Comparison of ENCODE assay signal across 8 cellular contexts in genomic region chr1:23791434-23792047, GRCh38. TPM values are rescaled to one million over a fixed set of nuclear protein-coding genes. Genes with fewer than 3 reads are reported as not detected.
DNase-seq lines count a peak whose midpoint lies in the region; ATAC-seq, FAIRE-seq and TF ChIP-seq lines count a peak whose summit lies in the region.

No MANE protein-coding gene starts in this region.

- no peaks in the 10 kb centered on the region for H3K9me3 ChIP-seq in BLaER1 treated with 17β-estradiol and CSF1 and Interleukin-3, amounts not matched to agents 10 nM and 100 nM (replicated peaks in 1 of 11)
- H3K9me3 ChIP-seq in H9 (ENCODE audit: control insufficient read depth, low read depth, low read length) (no peaks in the 10 kb centered on the region), H1 (ENCODE audit: insufficient read depth in 2 of 2, low read depth in 1 of 2, low read length in 1 of 2) (no peaks in the 10 kb centered on the region), mucosa of stomach (ENCODE audit: control insufficient read depth, low read length) (no peaks in the 10 kb centered on the region)

- H2AK5ac ChIP-seq in H9 (ENCODE audit: insufficient read length, low read length): no peak overlapping the region
- no peak overlapping the region for H2AK5ac ChIP-seq in H1 (ENCODE audit: low read depth, low read length)

- H2BK120ac ChIP-seq in H9 (ENCODE audit: low read depth, low read length, poor library complexity, severe bottlenecking) (no peak overlapping the region), H1 (replicated peaks; ENCODE audit: low read depth, low read length) (no peak overlapping the region)

- H4K91ac ChIP-seq in H9 (ENCODE audit: insufficient read length, low read depth, low read length): no peak overlapping the region
- no peak overlapping the region for H4K91ac ChIP-seq in H1 (replicated peaks; ENCODE audit: insufficient read length, low read length)

- H2BK20ac ChIP-seq in H9 (ENCODE audit: low read depth, low read length, poor library complexity, severe bottlenecking) (no peak overlapping the region), H1 (ENCODE audit: low read length) (no peak overlapping the region)

- POLR2A ChIA-PET in H1 (lab: Charles Lee; ENCODE audit: partially characterized antibody): interaction anchor here (0.6 to 16.2 kb wide), 12 partner anchors 8 to 220 kb away, joined by 3 to 192 read pairs (median 6); partner anchors contain the start of genes ELOA, GALE, PITHD1 and RPL11

- H2AFZ ChIP-seq in H9 (ENCODE audit: low read length) (no peak overlapping the region), H1 (ENCODE audit: low read length) (no peak overlapping the region)

- TF ChIP-seq RAD21 in H1 (IDR thresholded peaks at IDR 0.05 in 1 of 2, conservative IDR thresholded peaks at IDR 0.05 in 1 of 2; ENCODE audit: low read depth in 2 of 2, low read length in 2 of 2): no peak

- no peak overlapping the region for H3K18ac ChIP-seq in H9 (ENCODE audit: insufficient read length, low read depth, low read length)
- peak overlapping the region; percentile 60 for H3K18ac ChIP-seq in H1 (ENCODE audit: extremely low read depth, low read length)

- H2BK15ac ChIP-seq in H9 (ENCODE audit: low read depth, low read length) (no peak overlapping the region), H1 (ENCODE audit: low read length) (no peak overlapping the region)

- H2BK12ac ChIP-seq in H9 (ENCODE audit: insufficient read length, low read depth, low read length): no peak overlapping the region
- no peak overlapping the region for H2BK12ac ChIP-seq in H1 (ENCODE audit: low read depth, low read length)

- H4K20me1 ChIP-seq in BLaER1 treated with 17β-estradiol and CSF1 and Interleukin-3, amounts not matched to agents 10 nM and 100 nM: peaks cover 0 to 39% (median 15%) of the 10 kb centered on the region in 11 experiments; a peak in 16 of 22 replicates
- H4K20me1 ChIP-seq in H9 (ENCODE audit: control insufficient read depth, insufficient read depth, insufficient read length): no peaks in the 10 kb centered on the region
- peaks cover 7 to 10% of the 10 kb centered on the region in 2 experiments for H4K20me1 ChIP-seq in H1 (replicated peaks in 1 of 2; ENCODE audit: control insufficient read depth in 1 of 2, insufficient read depth in 2 of 2, low read length in 2 of 2)

- H3K56ac ChIP-seq in H9 (ENCODE audit: insufficient read length, low read depth, low read length) (no peak overlapping the region), H1 (replicated peaks; ENCODE audit: insufficient read length, low read depth, low read length) (peak overlapping the region; percentile 79)

- TF ChIP-seq CTCF in H9 (conservative IDR thresholded peaks at IDR 0.05) (no peak), H1 (IDR thresholded peaks at IDR 0.05; ENCODE audit: control extremely low read depth in 1 of 3, insufficient read depth in 1 of 3, low read depth in 1 of 3, low read length in 3 of 3) (no peak)

- DNase-seq in H9 (peak; percentile 82), H1 (ENCODE audit: low read depth in 1 of 2, low spot score in 2 of 2) (peak in 1 of 2 experiments; percentile 63), dedifferentiated amniotic fluid mesenchymal stem cell (ENCODE audit: extremely low spot score) (no peak), mucosa of gallbladder (ENCODE audit: low spot score) (no peak)
- no peak for DNase-seq in T-helper 2 cell treated with Interferon-gamma antibody and Interleukin-4, amounts not matched to agents 5 μg/mL and 100 μg/mL, for 36 hours (ENCODE audit: low spot score)

- H4K5ac ChIP-seq in H9 (ENCODE audit: insufficient read length, low read depth, low read length) (no peak overlapping the region), H1 (ENCODE audit: insufficient read length, low read depth, low read length) (peak overlapping the region; percentile 34)

- H3K4me1 ChIP-seq in BLaER1 treated with 17β-estradiol and CSF1 and Interleukin-3, amounts not matched to agents 10 nM and 100 nM: peaks cover 23 to 51% (median 31%) of the 10 kb centered on the region in 10 experiments
- H3K4me1 ChIP-seq in H9 (ENCODE audit: insufficient read depth, low read length) (no peaks in the 10 kb centered on the region), H1 (replicated peaks in 1 of 4; ENCODE audit: control insufficient read depth in 3 of 4, insufficient read depth in 4 of 4, low read length in 3 of 4) (peaks cover 0 to 11% (median 6%) of the 10 kb centered on the region in 4 experiments; a peak in 5 of 7 replicates), mucosa of stomach (ENCODE audit: control insufficient read depth, insufficient read depth, low read length) (peaks cover 40% of the 10 kb centered on the region)

- H3K4me3 ChIP-seq in BLaER1 treated with 17β-estradiol and CSF1 and Interleukin-3, amounts not matched to agents 10 nM and 100 nM: peak overlapping the region; percentile 77 to 95 (median 92)
- peak overlapping the region; percentile 63 to 100 (median 96) for H3K4me3 ChIP-seq in H1 (ENCODE audit: extremely low read depth in 1 of 4, insufficient read depth in 2 of 4, low read depth in 3 of 4, low read length in 4 of 4)
- H3K4me3 ChIP-seq in mucosa of stomach (ENCODE audit: low read length): peak overlapping the region; percentile 85

- no peak overlapping the region for H4K8ac ChIP-seq in H9 (replicated peaks; ENCODE audit: insufficient read length, low read depth, low read length)
- H4K8ac ChIP-seq in H1 (ENCODE audit: extremely low read depth, insufficient read depth, low read length): peak overlapping the region; percentile 81

- H3K79me1 ChIP-seq in H9 (ENCODE audit: insufficient read depth, low read depth, low read length, poor library complexity, severe bottlenecking): peaks cover 8% of the 10 kb centered on the region
- H3K79me1 ChIP-seq in H1 (ENCODE audit: low read depth, low read length): peaks cover 10% of the 10 kb centered on the region; the same call in 1 of the 2 replicates

- TF ChIP-seq EP300 in H1 (IDR thresholded peaks at IDR 0.05; ENCODE audit: borderline replicate concordance in 1 of 2, low read depth in 2 of 2, low read length in 2 of 2): no peak

- no peaks in the 10 kb centered on the region for H3K27me3 ChIP-seq in BLaER1 treated with 17β-estradiol and CSF1 and Interleukin-3, amounts not matched to agents 10 nM and 100 nM
- no peaks in the 10 kb centered on the region for H3K27me3 ChIP-seq in H9 (ENCODE audit: insufficient read depth, low read length)
- H3K27me3 ChIP-seq in H1 (replicated peaks in 1 of 4; ENCODE audit: control insufficient read depth in 3 of 4, extremely low read depth in 1 of 4, insufficient read depth in 3 of 4, low read length in 3 of 4): no peaks in the 10 kb centered on the region
- no peaks in the 10 kb centered on the region for H3K27me3 ChIP-seq in mucosa of stomach (ENCODE audit: control insufficient read depth, insufficient read depth, low read length)

- H3K27ac ChIP-seq in BLaER1 treated with 17β-estradiol and CSF1 and Interleukin-3, amounts not matched to agents 10 nM and 100 nM: peak overlapping the region; percentile 30 to 82 (median 76)
- no peak overlapping the region for H3K27ac ChIP-seq in H9 (ENCODE audit: insufficient read length, low read depth, low read length)
- H3K27ac ChIP-seq in H1 (ENCODE audit: low read depth, low read length): no peak overlapping the region

- TF ChIP-seq POLR2A in H1 (IDR thresholded peaks at IDR 0.05; ENCODE audit: control extremely low read depth in 1 of 2, low read depth in 2 of 2, low read length in 2 of 2): no peak

- peak overlapping the region; percentile 79 to 91 (median 86) for H3K9ac ChIP-seq in BLaER1 treated with 17β-estradiol and CSF1 and Interleukin-3, amounts not matched to agents 10 nM and 100 nM
- H3K9ac ChIP-seq in H9 (ENCODE audit: extremely low read depth, insufficient read length, low read length) (peak overlapping the region; percentile 11), H1 (replicated peaks in 1 of 4; ENCODE audit: extremely low read depth in 1 of 4, low read depth in 3 of 4, low read length in 3 of 4) (peak overlapping the region in 3 of 4 experiments; percentile 0 to 64 (median 45); a peak in 5 of 7 replicates), mucosa of stomach (ENCODE audit: low read length) (peak overlapping the region; percentile 77)

- peaks cover 51 to 62% (median 58%) of the 10 kb centered on the region in 11 experiments for H3K36me3 ChIP-seq in BLaER1 treated with 17β-estradiol and CSF1 and Interleukin-3, amounts not matched to agents 10 nM and 100 nM
- peaks cover 3 to 27% (median 24%) of the 10 kb centered on the region in 4 experiments; a peak in 6 of 8 replicates for H3K36me3 ChIP-seq in H1 (ENCODE audit: control insufficient read depth in 2 of 4, insufficient read depth in 4 of 4, low read length in 3 of 4)
- peaks cover 11% of the 10 kb centered on the region for H3K36me3 ChIP-seq in mucosa of stomach (ENCODE audit: control insufficient read depth, insufficient read depth, low read length)

- CTCF ChIA-PET in H1 (lab: Charles Lee; ENCODE audit: partially characterized antibody): interaction anchor here (0.7 to 2.5 kb wide), 5 partner anchors 11 to 20 kb away, joined by 3 to 7 read pairs (median 4); no protein-coding TSS in a partner anchor

- no peak for ATAC-seq in HG03378 (IDR thresholded peaks at IDR 0.05; ENCODE audit: unreplicated experiment)

- H3K79me2 ChIP-seq in H9 (ENCODE audit: insufficient read depth, low read length) (peaks cover 6% of the 10 kb centered on the region; the same call in 1 of the 2 replicates), H1 (ENCODE audit: control insufficient read depth in 1 of 2, insufficient read depth in 2 of 2, low read length in 2 of 2) (peaks cover 4 to 21% of the 10 kb centered on the region in 2 experiments; a peak in 3 of 4 replicates)

- peak overlapping the region; percentile 81 to 99 (median 92) for H3K4me2 ChIP-seq in BLaER1 treated with 17β-estradiol and CSF1 and Interleukin-3, amounts not matched to agents 10 nM and 100 nM
- H3K4me2 ChIP-seq in H9 (ENCODE audit: insufficient read depth, insufficient read length, low read length): peak overlapping the region; percentile 96
- H3K4me2 ChIP-seq in H1 (ENCODE audit: insufficient read depth in 1 of 2, low read depth in 2 of 2, low read length in 2 of 2): peak overlapping the region; percentile 74 to 96

- peak overlapping the region; percentile 98 to 99 for H3K4me3 Mint-ChIP-seq in H9
- H3K4me3 Mint-ChIP-seq in T-helper 2 cell treated with Interferon-gamma antibody and Interleukin-4, amounts not matched to agents 5 μg/mL and 100 μg/mL, for 36 hours: peak overlapping the region; percentile 92

- no peak overlapping the region for H3K23ac ChIP-seq in H9 (ENCODE audit: insufficient read length, low read depth, low read length)
- no peak overlapping the region for H3K23ac ChIP-seq in H1 (ENCODE audit: insufficient read length)

- no CpG with 5 or more reads among the region's 17 CpGs for WGBS in H9 (ENCODE audit: extremely low coverage, insufficient read length, low lambda C conversion rate)
- WGBS in H1 (ENCODE audit: extremely low coverage in 1 of 2, insufficient coverage in 1 of 2, insufficient read length in 1 of 2, insufficient replicate concordance in 2 of 2, low coverage in 1 of 2, low lambda C conversion rate in 2 of 2, missing lambda C conversion rate in 1 of 2), 2 experiments: 1% methylated on average over 15 of the region's 17 CpGs; no CpG with 5 or more reads in 1 of the 2 experiments

- H3T11ph ChIP-seq in H9 (ENCODE audit: low read length): no peak overlapping the region

- no peaks in the 10 kb centered on the region for H3K27me3 Mint-ChIP-seq in H9 (ENCODE audit: low read depth)
- H3K27me3 Mint-ChIP-seq in T-helper 2 cell treated with Interferon-gamma antibody and Interleukin-4, amounts not matched to agents 5 μg/mL and 100 μg/mL, for 36 hours (ENCODE audit: low read depth): no peaks in the 10 kb centered on the region

- H3K4ac ChIP-seq in H9 (ENCODE audit: low read depth, low read length) (no peak overlapping the region), H1 (replicated peaks; ENCODE audit: insufficient read length, low read depth, low read length) (peak overlapping the region; percentile 46)

- H2BK5ac ChIP-seq in H9 (ENCODE audit: insufficient read length, low read length) (no peak overlapping the region), H1 (ENCODE audit: low read depth, low read length) (peak overlapping the region; percentile 81)

- peaks cover 11 to 20% of the 10 kb centered on the region in 2 experiments for H3K4me1 Mint-ChIP-seq in H9
- H3K4me1 Mint-ChIP-seq in T-helper 2 cell treated with Interferon-gamma antibody and Interleukin-4, amounts not matched to agents 5 μg/mL and 100 μg/mL, for 36 hours (ENCODE audit: low read depth): peaks cover 12% of the 10 kb centered on the region

- H3K27ac Mint-ChIP-seq in H9: peak overlapping the region; percentile 91 to 94 (median 92)
- peak overlapping the region; percentile 95 for H3K27ac Mint-ChIP-seq in T-helper 2 cell treated with Interferon-gamma antibody and Interleukin-4, amounts not matched to agents 5 μg/mL and 100 μg/mL, for 36 hours

- FAIRE-seq in H1 (lab: Jason Lieb, UNC): no peak

- H3K36me3 Mint-ChIP-seq in H9 (ENCODE audit: insufficient read depth in 1 of 3, low read depth in 3 of 3): peaks cover 18 to 49% (median 38%) of the 10 kb centered on the region in 3 experiments
- peaks cover 36% of the 10 kb centered on the region for H3K36me3 Mint-ChIP-seq in T-helper 2 cell treated with Interferon-gamma antibody and Interleukin-4, amounts not matched to agents 5 μg/mL and 100 μg/mL, for 36 hours (ENCODE audit: low read depth)

- H3K9me3 Mint-ChIP-seq in H9: no peaks in the 10 kb centered on the region
- H3K9me3 Mint-ChIP-seq in T-helper 2 cell treated with Interferon-gamma antibody and Interleukin-4, amounts not matched to agents 5 μg/mL and 100 μg/mL, for 36 hours: no peaks in the 10 kb centered on the region

- H3K23me2 ChIP-seq in H9 (ENCODE audit: insufficient read length, low read depth, low read length, poor library complexity, severe bottlenecking): peaks cover 16% of the 10 kb centered on the region
- H3K23me2 ChIP-seq in H1 (ENCODE audit: low read depth, low read length): peaks cover 9% of the 10 kb centered on the region

- no peak overlapping the region for H3K14ac ChIP-seq in H9 (ENCODE audit: insufficient read depth, low read length)
- H3K14ac ChIP-seq in H1 (ENCODE audit: insufficient read length): peak overlapping the region; percentile 33

RNA-seq across cellular contexts. Expression of gene LYPLA2, which starts 0.6 kb away (rescaled TPM):
- 118 and 125 TPM in 2 replicates for total RNA-seq in H9 (2021)
- 138 and 152 TPM in 2 replicates for total RNA-seq in H1 (2021; fragmentation: NEBNext Ultra II Directional; extraction: Animal tissue kit (Norgen Biotek cat#: 25700))
- polyA plus RNA-seq in H1 (2011; rRNA removed): 211 and 231 TPM in 2 replicates
- 199 TPM for polyA plus RNA-seq in H1 (2011; cell fraction: cytosol; rRNA removed)
- polyA plus RNA-seq in H1 (2011; cell fraction: nucleus; rRNA removed): 248 TPM
- polyA plus RNA-seq in H1 (2012, experiment 1 of 2): 137 to 167 TPM (median 164 TPM) in 4 replicates
- polyA plus RNA-seq in H1 (2012, experiment 2 of 2): 182 TPM
- 108 TPM for polyA plus RNA-seq in H1 (2013, experiment 1 of 2)
- 112 TPM for polyA plus RNA-seq in H1 (2013, experiment 2 of 2)
- 85.0 and 94.2 TPM in 2 replicates for polyA minus RNA-seq in H1 (2011; rRNA and poly(A)+ RNA removed)
- 102 TPM for polyA minus RNA-seq in H1 (2011; cell fraction: cytosol; rRNA and poly(A)+ RNA removed)
- polyA minus RNA-seq in H1 (2011; cell fraction: nucleus; rRNA and poly(A)+ RNA removed): 48.5 TPM
- 63.2 TPM for total RNA-seq in mucosa of gallbladder

RNA-seq across cellular contexts. Expression of gene GALE, which starts 9.0 kb away (rescaled TPM):
- 35.1 and 36.0 TPM in 2 replicates for total RNA-seq in H9 (2021)
- total RNA-seq in H1 (2021; fragmentation: NEBNext Ultra II Directional; extraction: Animal tissue kit (Norgen Biotek cat#: 25700)): 26.0 and 29.9 TPM in 2 replicates
- polyA plus RNA-seq in H1 (2011; rRNA removed): 33.9 and 36.1 TPM in 2 replicates
- 44.1 TPM for polyA plus RNA-seq in H1 (2011; cell fraction: cytosol; rRNA removed)
- 49.2 TPM for polyA plus RNA-seq in H1 (2011; cell fraction: nucleus; rRNA removed)
- polyA plus RNA-seq in H1 (2012, experiment 1 of 2): 19.7 to 30.9 TPM (median 30.0 TPM) in 4 replicates
- 31.2 TPM for polyA plus RNA-seq in H1 (2012, experiment 2 of 2)
- polyA plus RNA-seq in H1 (2013, experiment 1 of 2): 34.2 TPM
- polyA plus RNA-seq in H1 (2013, experiment 2 of 2): 33.2 TPM
- polyA minus RNA-seq in H1 (2011; rRNA and poly(A)+ RNA removed): 12.4 and 16.0 TPM in 2 replicates
- polyA minus RNA-seq in H1 (2011; cell fraction: cytosol; rRNA and poly(A)+ RNA removed): 6.8 TPM
- 15.4 TPM for polyA minus RNA-seq in H1 (2011; cell fraction: nucleus; rRNA and poly(A)+ RNA removed)
- total RNA-seq in mucosa of gallbladder: 111 TPM

RNA-seq across cellular contexts. Expression of gene PITHD1, which starts 13.3 kb away (rescaled TPM):
- total RNA-seq in H9 (2021) (91.2 and 92.0 TPM in 2 replicates), mucosa of gallbladder (49.0 TPM)
- total RNA-seq in H1 (2021; fragmentation: NEBNext Ultra II Directional; extraction: Animal tissue kit (Norgen Biotek cat#: 25700)): 65.0 and 68.8 TPM in 2 replicates
- 50.4 and 67.4 TPM in 2 replicates for polyA plus RNA-seq in H1 (2011; rRNA removed)
- 74.7 TPM for polyA plus RNA-seq in H1 (2011; cell fraction: cytosol; rRNA removed)
- polyA plus RNA-seq in H1 (2011; cell fraction: nucleus; rRNA removed): 24.3 TPM
- polyA plus RNA-seq in H1 (2012, experiment 1 of 2): 58.6 to 81.9 TPM (median 63.5 TPM) in 4 replicates
- polyA plus RNA-seq in H1 (2012, experiment 2 of 2): 36.7 TPM
- 29.8 TPM for polyA plus RNA-seq in H1 (2013, experiment 1 of 2)
- 29.8 TPM for polyA plus RNA-seq in H1 (2013, experiment 2 of 2)
- polyA minus RNA-seq in H1 (2011; rRNA and poly(A)+ RNA removed): 18.5 and 21.2 TPM in 2 replicates
- 20.4 TPM for polyA minus RNA-seq in H1 (2011; cell fraction: cytosol; rRNA and poly(A)+ RNA removed)
- 16.2 TPM for polyA minus RNA-seq in H1 (2011; cell fraction: nucleus; rRNA and poly(A)+ RNA removed)

RNA-seq across cellular contexts. Expression of gene HMGCL, which starts 33.7 kb away (rescaled TPM):
- total RNA-seq in H9 (2021) (14.0 and 15.9 TPM in 2 replicates), mucosa of gallbladder (57.6 TPM)
- total RNA-seq in H1 (2021; fragmentation: NEBNext Ultra II Directional; extraction: Animal tissue kit (Norgen Biotek cat#: 25700)): 13.7 and 15.6 TPM in 2 replicates
- 19.5 and 24.3 TPM in 2 replicates for polyA plus RNA-seq in H1 (2011; rRNA removed)
- polyA plus RNA-seq in H1 (2011; cell fraction: cytosol; rRNA removed): 29.3 TPM
- polyA plus RNA-seq in H1 (2011; cell fraction: nucleus; rRNA removed): 24.5 TPM
- polyA plus RNA-seq in H1 (2012, experiment 1 of 2): 13.8 to 24.3 TPM (median 19.2 TPM) in 4 replicates
- polyA plus RNA-seq in H1 (2012, experiment 2 of 2): 14.1 TPM
- polyA plus RNA-seq in H1 (2013, experiment 1 of 2): 11.2 TPM
- polyA plus RNA-seq in H1 (2013, experiment 2 of 2): 9.9 TPM
- polyA minus RNA-seq in H1 (2011; rRNA and poly(A)+ RNA removed): 15.8 and 24.2 TPM in 2 replicates
- polyA minus RNA-seq in H1 (2011; cell fraction: cytosol; rRNA and poly(A)+ RNA removed): 10.4 TPM
- 11.8 TPM for polyA minus RNA-seq in H1 (2011; cell fraction: nucleus; rRNA and poly(A)+ RNA removed)

RNA-seq across cellular contexts. Expression of gene ELOA, which starts 48.3 kb away (rescaled TPM):
- total RNA-seq in H9 (2021) (66.2 and 69.0 TPM in 2 replicates), mucosa of gallbladder (35.0 TPM)
- 56.9 and 61.1 TPM in 2 replicates for total RNA-seq in H1 (2021; fragmentation: NEBNext Ultra II Directional; extraction: Animal tissue kit (Norgen Biotek cat#: 25700))
- 12.3 and 15.7 TPM in 2 replicates for polyA plus RNA-seq in H1 (2011; rRNA removed)
- 17.2 TPM for polyA plus RNA-seq in H1 (2011; cell fraction: cytosol; rRNA removed)
- polyA plus RNA-seq in H1 (2011; cell fraction: nucleus; rRNA removed): 18.4 TPM
- polyA plus RNA-seq in H1 (2012, experiment 1 of 2): 30.4 to 40.8 TPM (median 33.7 TPM) in 4 replicates
- polyA plus RNA-seq in H1 (2012, experiment 2 of 2): 10.1 TPM
- polyA plus RNA-seq in H1 (2013, experiment 1 of 2): 37.0 TPM
- polyA plus RNA-seq in H1 (2013, experiment 2 of 2): 37.5 TPM
- polyA minus RNA-seq in H1 (2011; rRNA and poly(A)+ RNA removed): 22.7 and 25.6 TPM in 2 replicates
- 22.4 TPM for polyA minus RNA-seq in H1 (2011; cell fraction: cytosol; rRNA and poly(A)+ RNA removed)
- 18.6 TPM for polyA minus RNA-seq in H1 (2011; cell fraction: nucleus; rRNA and poly(A)+ RNA removed)

Comparison
In these comparisons a context has a peak if more than half of its experiments do, and no peak if none do; other contexts are left out.
1. H3K27ac ChIP-seq: peak in BLaER1 treated with 17β-estradiol and CSF1 and Interleukin-3, amounts not matched to agents 10 nM and 100 nM (11 of 11); none in H9 (single experiment) and H1 (single experiment).
2. H3K9ac ChIP-seq: peak in every context shown above with its lines; median percentile 86 in BLaER1 treated with 17β-estradiol and CSF1 and Interleukin-3, amounts not matched to agents 10 nM and 100 nM; 77 in mucosa of stomach; 45 in H1; 11 in H9.
3. Peak in every context shown above with its lines, with median percentiles within 50 percentile points of each other: H3K4me2 ChIP-seq and H3K4me3 ChIP-seq.